Comparison of ENCODE assay signal across 27 cellular contexts in the genomic region with DNA sequence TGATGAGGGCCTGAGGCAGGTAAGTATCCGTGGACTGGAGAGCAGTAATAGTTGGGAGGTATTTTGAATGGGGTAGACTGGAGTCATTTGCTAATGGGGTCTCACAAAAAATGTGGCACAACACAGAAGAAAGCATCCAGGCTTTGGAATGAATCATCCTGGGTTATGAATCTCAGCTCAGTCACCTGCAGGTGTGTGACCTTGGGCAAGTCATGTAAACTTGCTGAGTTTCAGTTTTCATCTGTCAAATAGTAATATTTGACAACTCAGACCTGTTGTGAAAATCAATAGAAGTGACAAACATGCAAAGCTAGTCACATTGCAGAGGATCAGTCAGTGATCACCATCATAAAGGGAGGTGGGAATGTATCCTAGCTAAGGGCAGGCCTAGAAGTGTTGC.
"Had no signal": no experiment of that assay in that cellular context is flagged by ENCODE, and none has a peak within 500 bp of the region (broad histone marks: within the 10 kb centered on the region; RNA-seq: fewer than 3 reads in every experiment).

No MANE protein-coding gene starts in this region.

- H3K27me3 Mint-ChIP-seq: natural killer cell treated with Interleukin-12 subunit alpha and Interleukin-12 subunit beta and Interleukin-15 and Interleukin-18, amount 100 ng/mL, for 72 hours; progenitor cell of endocrine pancreas; stimulated activated naive CD8-positive, alpha-beta T cell treated with anti-CD3 and anti-CD28 coated beads, Interleukin-15, amount 100 ng/mL, for 72 hours; type B pancreatic cell had no signal

- H3K4me1 ChIP-seq: left lung, right atrium auricular region, right lobe of liver, tibial nerve, uterus had no signal

- H3K36me3 Mint-ChIP-seq: immature natural killer cell; natural killer cell treated with Interleukin-12 subunit alpha and Interleukin-12 subunit beta and Interleukin-15 and Interleukin-18, amount 100 ng/mL, for 72 hours; stimulated activated memory B cell treated with anti-CD40 and anti-IgM and Interleukin-4, amounts not matched to agents 10 μg/mL and 1 μg/mL and 100 μg/mL, for 72 hours; type B pancreatic cell had no signal

- H3K9me3 Mint-ChIP-seq: stimulated activated memory B cell treated with anti-CD40 and anti-IgM and Interleukin-4, amounts not matched to agents 10 μg/mL and 1 μg/mL and 100 μg/mL, for 72 hours had no signal

- DNase-seq: hypothalamus; immature natural killer cell; kidney; left colon; left lung; mesendoderm; midbrain; mucosa of descending colon; naive thymus-derived CD4-positive, alpha-beta T cell; ovary; right lobe of liver; stimulated activated CD4-positive, alpha-beta T cell treated with anti-CD3 and anti-CD28 coated beads, Interleukin-1b, Interleukin-23, amount 100 ng/mL, for 48 hours; stimulated activated CD4-positive, alpha-beta T cell treated with anti-CD3 and anti-CD28 coated beads, Interleukin-2, amount 100 ng/mL, for 48 hours; stimulated activated CD4-positive, alpha-beta T cell treated with anti-CD3 and anti-CD28 coated beads, Interleukin-4, amount 100 ng/mL, for 4 hours; stimulated activated CD8-positive, alpha-beta memory T cell treated with anti-CD3 and anti-CD28 coated beads, Interleukin-4, amount 100 ng/mL, for 48 hours; stimulated activated naive CD4-positive, alpha-beta T cell treated with Interleukin-2 at 50 U/mL for 16 hours; stimulated activated naive CD8-positive, alpha-beta T cell treated with anti-CD3 and anti-CD28 coated beads, Interleukin-15, amount 100 ng/mL, for 72 hours; substantia nigra; uterus had no signal

- H3K27me3 ChIP-seq: left lung, ovary, right atrium auricular region, tibial nerve, uterus had no signal

- H3K9me3 ChIP-seq: left lung, mucosa of descending colon, ovary, right atrium auricular region, right lobe of liver, tibial nerve, uterus had no signal

- H3K4me2 ChIP-seq: smooth muscle cell had no signal

- H3K4me3 ChIP-seq: left lung, lung, mucosa of descending colon, ovary, right atrium auricular region, right lobe of liver, smooth muscle cell, tibial nerve, uterus had no signal

- H3K27ac Mint-ChIP-seq: immature natural killer cell; naive thymus-derived CD4-positive, alpha-beta T cell; natural killer cell treated with Interleukin-12 subunit alpha and Interleukin-12 subunit beta and Interleukin-15 and Interleukin-18, amount 100 ng/mL, for 72 hours; progenitor cell of endocrine pancreas; stimulated activated memory B cell treated with anti-CD40 and anti-IgM and Interleukin-4, amounts not matched to agents 10 μg/mL and 1 μg/mL and 100 μg/mL, for 72 hours; stimulated activated naive CD8-positive, alpha-beta T cell treated with anti-CD3 and anti-CD28 coated beads, Interleukin-15, amount 100 ng/mL, for 72 hours had no signal

- H3K4me1 Mint-ChIP-seq: immature natural killer cell; naive thymus-derived CD4-positive, alpha-beta T cell; stimulated activated memory B cell treated with anti-CD40 and anti-IgM and Interleukin-4, amounts not matched to agents 10 μg/mL and 1 μg/mL and 100 μg/mL, for 72 hours; stimulated activated naive CD8-positive, alpha-beta T cell treated with anti-CD3 and anti-CD28 coated beads, Interleukin-15, amount 100 ng/mL, for 72 hours had no signal

- H3K4me3 Mint-ChIP-seq: immature natural killer cell; naive thymus-derived CD4-positive, alpha-beta T cell; natural killer cell treated with Interleukin-12 subunit alpha and Interleukin-12 subunit beta and Interleukin-15 and Interleukin-18, amount 100 ng/mL, for 72 hours; stimulated activated memory B cell treated with anti-CD40 and anti-IgM and Interleukin-4, amounts not matched to agents 10 μg/mL and 1 μg/mL and 100 μg/mL, for 72 hours; stimulated activated naive CD8-positive, alpha-beta T cell treated with anti-CD3 and anti-CD28 coated beads, Interleukin-15, amount 100 ng/mL, for 72 hours; type B pancreatic cell had no signal

- H3K27ac ChIP-seq: left lung, ovary, right atrium auricular region, right lobe of liver, tibial nerve, uterus had no signal

- ATAC-seq: left colon; left lung; mucosa of descending colon; naive thymus-derived CD4-positive, alpha-beta T cell; natural killer cell treated with Interleukin-12 subunit alpha and Interleukin-12 subunit beta and Interleukin-15 and Interleukin-18, amount 100 ng/mL, for 72 hours; right lobe of liver; stimulated activated memory B cell treated with anti-CD40 and anti-IgM and Interleukin-4, amounts not matched to agents 10 μg/mL and 1 μg/mL and 100 μg/mL, for 72 hours; stimulated activated naive CD8-positive, alpha-beta T cell treated with anti-CD3 and anti-CD28 coated beads, Interleukin-15, amount 100 ng/mL, for 72 hours had no signal

- H3K36me3 ChIP-seq: left lung, ovary, right atrium auricular region, right lobe of liver, tibial nerve, uterus had no signal
